8 cellular contexts compared by ENCODE assay signal in the genomic region with DNA sequence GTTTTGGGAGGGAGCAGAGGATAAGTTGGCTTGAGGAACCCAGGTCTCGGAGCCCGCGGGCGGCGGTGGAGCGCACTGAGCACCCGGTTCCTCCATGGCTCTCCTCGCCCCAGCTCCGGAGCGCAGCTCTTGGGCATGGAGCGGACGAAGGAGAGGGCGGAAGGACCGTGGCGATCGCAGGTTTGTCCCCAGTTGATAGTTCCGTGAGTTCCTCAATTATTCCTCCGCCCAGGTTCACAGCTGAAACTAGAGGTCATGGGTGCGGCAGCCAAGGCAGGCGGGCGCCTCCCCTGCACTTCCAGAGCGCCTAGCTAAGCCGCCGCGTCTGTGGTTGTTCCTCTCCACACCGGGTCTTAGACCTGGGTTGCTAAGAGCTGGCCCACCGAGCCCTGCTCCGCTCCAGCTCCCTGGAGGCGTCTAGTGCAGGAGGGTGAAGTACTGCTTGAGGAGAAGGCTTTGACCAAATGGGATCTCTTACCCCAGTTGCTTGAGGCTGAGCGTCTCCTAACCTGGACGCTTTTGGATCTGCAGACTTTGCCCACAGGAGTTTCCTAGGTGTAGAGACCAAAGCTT. TPM values are rescaled to one million over a fixed set of nuclear protein-coding genes. Genes with fewer than 3 reads are reported as not detected.
DNase-seq lines count a peak whose midpoint lies in the region; ATAC-seq and TF ChIP-seq lines count a peak whose summit lies in the region.

A gene with protein sequence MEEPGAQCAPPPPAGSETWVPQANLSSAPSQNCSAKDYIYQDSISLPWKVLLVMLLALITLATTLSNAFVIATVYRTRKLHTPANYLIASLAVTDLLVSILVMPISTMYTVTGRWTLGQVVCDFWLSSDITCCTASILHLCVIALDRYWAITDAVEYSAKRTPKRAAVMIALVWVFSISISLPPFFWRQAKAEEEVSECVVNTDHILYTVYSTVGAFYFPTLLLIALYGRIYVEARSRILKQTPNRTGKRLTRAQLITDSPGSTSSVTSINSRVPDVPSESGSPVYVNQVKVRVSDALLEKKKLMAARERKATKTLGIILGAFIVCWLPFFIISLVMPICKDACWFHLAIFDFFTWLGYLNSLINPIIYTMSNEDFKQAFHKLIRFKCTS (minus strand): TSS at position 184 of the 573 bp plus-strand sequence. CDS start 88 bp downstream, at position 96.

- H3K9me3 ChIP-seq in CD4-positive, alpha-beta memory T cell (ENCODE audit: control insufficient read depth in 1 of 2, low read length in 2 of 2): no peaks in the 10 kb centered on the region
- H3K9me3 ChIP-seq in fibroblast of lung (ENCODE audit: control insufficient read depth, insufficient read depth, low read depth, low read length) (no peaks in the 10 kb centered on the region), neuron (ENCODE audit: low read length) (no peaks in the 10 kb centered on the region)

- TF ChIP-seq CTCF in fibroblast of lung (conservative IDR thresholded peaks at IDR 0.05 in 1 of 2, IDR thresholded peaks at IDR 0.05 in 1 of 2; ENCODE audit: low read depth in 1 of 2, low read length in 2 of 2): no peak

- no peak within 1 kb of the TSS for H3K4me3 ChIP-seq in CD4-positive, alpha-beta memory T cell (ENCODE audit: low read length in 2 of 2)
- H3K4me3 ChIP-seq in fibroblast of lung (replicated peaks in 1 of 4; ENCODE audit: control extremely low read depth in 1 of 4, insufficient read depth in 1 of 4, low read depth in 3 of 4, low read length in 4 of 4) (peak within 1 kb of the TSS; percentile 25 to 61 (median 33)), neuron (ENCODE audit: low read length) (peak within 1 kb of the TSS; percentile 42)

- H3K27me3 ChIP-seq in CD4-positive, alpha-beta memory T cell (ENCODE audit: insufficient read depth, low read length): peaks cover 14% of the 10 kb centered on the region
- H3K27me3 ChIP-seq in fibroblast of lung (ENCODE audit: control insufficient read depth, insufficient read depth, low read length) (peaks cover 27% of the 10 kb centered on the region), neuron (ENCODE audit: insufficient read depth, low read length) (peaks cover 64% of the 10 kb centered on the region)

- H3K4me3 Mint-ChIP-seq in CD4-positive, alpha-beta memory T cell: peak within 1 kb of the TSS in 7 of 8 donors; percentile 37 to 78 (median 57)

- peak within 1 kb of the TSS; percentile 62 for H2AFZ ChIP-seq in fibroblast of lung (ENCODE audit: low read length)
- H2AFZ ChIP-seq in neuron (ENCODE audit: low read depth, low read length): peak within 1 kb of the TSS; percentile 91

- peaks cover 9% of the 10 kb centered on the region for H3K4me1 ChIP-seq in CD4-positive, alpha-beta memory T cell (ENCODE audit: insufficient read depth, low read length)
- H3K4me1 ChIP-seq in fibroblast of lung (ENCODE audit: control insufficient read depth, extremely low read depth, insufficient read depth, low read length): peaks cover 2% of the 10 kb centered on the region
- peaks cover 10% of the 10 kb centered on the region for H3K4me1 ChIP-seq in neuron (ENCODE audit: insufficient read depth, low read length)

- peaks cover 0 to 14% of the 10 kb centered on the region in 2 donors for H3K36me3 Mint-ChIP-seq in CD4-positive, alpha-beta memory T cell

- CTCF ChIA-PET in CD4-positive, alpha-beta memory T cell (lab: Charles Lee; ENCODE audit: partially characterized antibody): no interaction called here

- no peak within 1 kb of the TSS for H3K27ac ChIP-seq in CD4-positive, alpha-beta memory T cell (ENCODE audit: low read depth, low read length)
- no peak within 1 kb of the TSS for H3K27ac ChIP-seq in fibroblast of lung (ENCODE audit: insufficient read depth, low read length)

- intact Hi-C loops in CD4-positive, alpha-beta memory T cell (cut with micrococcal nuclease): no loop called here

- H3K27ac Mint-ChIP-seq in CD4-positive, alpha-beta memory T cell: no peak within 1 kb of the TSS

- POLR2A ChIA-PET in CD4-positive, alpha-beta memory T cell (lab: Charles Lee; ENCODE audit: partially characterized antibody): no interaction called here

- H3K4me1 Mint-ChIP-seq in CD4-positive, alpha-beta memory T cell: peaks cover 12 to 42% (median 24%) of the 10 kb centered on the region in 4 donors

- H3K27me3 Mint-ChIP-seq in CD4-positive, alpha-beta memory T cell: peaks cover 34 to 39% of the 10 kb centered on the region in 2 donors

- DNase-seq in CD4-positive, alpha-beta memory T cell: no peak
- DNase-seq in SK-N-DZ (ENCODE audit: low spot score) (peak; percentile 29), fibroblast of lung (ENCODE audit: low read depth in 2 of 2) (peak in 1 of 2 donors; percentile 42), NCI-H69 (lab: John Stamatoyannopoulos, UW) (no peak)

- no peaks in the 10 kb centered on the region for H3K36me3 ChIP-seq in CD4-positive, alpha-beta memory T cell (ENCODE audit: insufficient read depth, low read length)
- H3K36me3 ChIP-seq in fibroblast of lung (ENCODE audit: control insufficient read depth, insufficient read depth, low read length) (no peaks in the 10 kb centered on the region), neuron (ENCODE audit: insufficient read depth, low read length) (no peaks in the 10 kb centered on the region)

- H3K9me3 Mint-ChIP-seq in CD4-positive, alpha-beta memory T cell: peaks cover 0 to 16% (median 5%) of the 10 kb centered on the region in 8 donors

- no peak for ATAC-seq in GM21360 (IDR thresholded peaks at IDR 0.05; ENCODE audit: unreplicated experiment)
- ATAC-seq in HG03045 (IDR thresholded peaks at IDR 0.05; ENCODE audit: unreplicated experiment): no peak
- ATAC-seq in GM18511 (IDR thresholded peaks at IDR 0.05; ENCODE audit: unreplicated experiment): no peak

- peak within 1 kb of the TSS; percentile 23 for H3K9ac ChIP-seq in fibroblast of lung (ENCODE audit: insufficient read depth, low read length)

- no peaks in the 10 kb centered on the region for H4K20me1 ChIP-seq in fibroblast of lung (ENCODE audit: control insufficient read depth, extremely low read depth, insufficient read depth, low read length)

- H3K79me2 ChIP-seq in fibroblast of lung (ENCODE audit: control insufficient read depth, insufficient read depth, low read length): no peaks in the 10 kb centered on the region

- H3K4me2 ChIP-seq in fibroblast of lung (ENCODE audit: extremely low read depth, insufficient read depth, low read length): peak within 1 kb of the TSS; percentile 60

RNA-seq across cellular contexts. Expression of the gene that starts here (rescaled TPM):
- not detected for total RNA-seq in CD4-positive, alpha-beta memory T cell
- polyA plus RNA-seq in CD4-positive, alpha-beta memory T cell: not detected
- 0.83 and 1.5 TPM in 2 replicates for polyA plus RNA-seq in SK-N-DZ (2014; cell fraction: cytosol; rRNA removed)
- 0.69 and 0.86 TPM in 2 replicates for polyA plus RNA-seq in SK-N-DZ (2014; cell fraction: nucleus; rRNA removed)
- 0.17 TPM in 1 of 2 replicates, not detected in the other for total RNA-seq in fibroblast of lung
- 0.68 and 1.5 TPM in 2 replicates for polyA plus RNA-seq in fibroblast of lung
- polyA plus RNA-seq in fibroblast of lung (2012): 0.51 and 1.4 TPM in 2 replicates
- polyA minus RNA-seq in fibroblast of lung (ENCODE audit: low replicate concordance): 7.4 and 9.7 TPM in 2 replicates

Comparison
In these comparisons a context has a peak if more than half of its experiments do, and no peak if none do; other contexts are left out.
1. H3K4me3 ChIP-seq: peak in fibroblast of lung (4 of 4) and neuron (single experiment); none in CD4-positive, alpha-beta memory T cell (0 of 2).